8 cellular contexts compared by ENCODE assay signal in the genomic region with DNA sequence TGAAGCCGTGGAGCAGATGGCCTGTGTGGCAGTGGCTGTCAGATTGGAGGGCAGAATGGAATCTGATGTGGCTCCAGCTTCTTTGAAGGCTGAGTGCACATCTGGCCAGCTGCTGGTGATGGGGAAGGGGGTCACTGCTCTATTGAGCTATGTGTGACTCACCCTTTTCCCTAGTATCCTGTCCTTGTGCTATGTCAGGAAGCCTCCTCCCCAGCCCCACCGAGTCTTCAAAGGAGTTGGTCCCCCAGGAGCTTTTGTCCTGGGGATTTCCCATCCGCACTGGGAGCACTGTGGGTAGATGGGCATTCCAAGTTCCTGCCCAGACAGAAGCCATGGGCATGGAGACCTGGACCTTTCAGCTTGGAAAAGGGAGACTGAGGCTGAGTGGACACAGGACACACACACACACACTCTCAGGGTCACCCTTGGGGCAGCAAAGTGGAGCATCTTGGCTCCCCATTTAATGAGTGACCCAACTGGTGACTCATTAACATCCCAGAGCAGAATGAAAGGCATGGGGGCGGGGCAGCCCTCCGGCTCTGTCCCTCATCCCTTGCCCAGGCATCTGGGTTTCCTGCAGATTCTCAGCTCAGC. TPM values are rescaled to one million over a fixed set of nuclear protein-coding genes. Genes with fewer than 3 reads are reported as not detected.
DNase-seq lines count a peak whose midpoint lies in the region; ATAC-seq and TF ChIP-seq lines count a peak whose summit lies in the region.

No MANE protein-coding gene starts in this region.

- WGBS in aorta, 2 donors = 13 to 15% methylated on average over 5 of the region's 5 CpGs

- no peaks in the 10 kb centered on the region for H3K9me3 Mint-ChIP-seq in natural killer cell
- H3K9me3 Mint-ChIP-seq in natural killer cell treated with Interleukin-12 subunit alpha and Interleukin-12 subunit beta and Interleukin-15 and Interleukin-18, amount 100 ng/mL, for 72 hours = no peaks in the 10 kb centered on the region

- no peak overlapping the region for H3K9ac ChIP-seq in duodenal mucosa (ENCODE audit: low read depth in 1 of 2, low read length in 2 of 2)

- peaks cover 16 to 38% of the 10 kb centered on the region in 2 donors for H3K36me3 ChIP-seq in duodenal mucosa (ENCODE audit: control insufficient read depth in 1 of 2, insufficient read depth in 2 of 2, low read length in 2 of 2)
- H3K36me3 ChIP-seq in aorta (ENCODE audit: control insufficient read depth in 1 of 2, insufficient read depth in 2 of 2, low read length in 1 of 2) = peaks cover 0 to 15% of the 10 kb centered on the region in 2 donors

- ATAC-seq in natural killer cell (no peak), aorta (ENCODE audit: low FRiP score) (peak; percentile 34), GM19023 (IDR thresholded peaks at IDR 0.05; ENCODE audit: unreplicated experiment) (no peak), HG03432 (IDR thresholded peaks at IDR 0.05; ENCODE audit: unreplicated experiment) (no peak), GM21717 (IDR thresholded peaks at IDR 0.05; ENCODE audit: unreplicated experiment) (no peak)
- no peak for ATAC-seq in natural killer cell treated with Interleukin-12 subunit alpha and Interleukin-12 subunit beta and Interleukin-15 and Interleukin-18, amount 100 ng/mL, for 72 hours

- H3K4me3 ChIP-seq in duodenal mucosa (ENCODE audit: low read depth in 1 of 2, low read length in 2 of 2) (no peak overlapping the region), aorta (ENCODE audit: low read length in 2 of 2) (no peak overlapping the region)

- H3K9me3 ChIP-seq in duodenal mucosa (ENCODE audit: control insufficient read depth in 1 of 2, low read length in 2 of 2) = no peaks in the 10 kb centered on the region
- H3K9me3 ChIP-seq in aorta (ENCODE audit: control insufficient read depth, low read length) = no peaks in the 10 kb centered on the region

- H3K4me1 ChIP-seq in duodenal mucosa (ENCODE audit: control insufficient read depth in 1 of 2, insufficient read depth in 2 of 2, low read length in 2 of 2) = peaks cover 16 to 41% of the 10 kb centered on the region in 2 donors
- H3K4me1 ChIP-seq in aorta (ENCODE audit: control insufficient read depth in 1 of 2, insufficient read depth in 2 of 2, low read length in 2 of 2) = peaks cover 0 to 5% of the 10 kb centered on the region in 2 donors

- no peaks in the 10 kb centered on the region for H3K36me3 Mint-ChIP-seq in natural killer cell
- no peaks in the 10 kb centered on the region for H3K36me3 Mint-ChIP-seq in natural killer cell treated with Interleukin-12 subunit alpha and Interleukin-12 subunit beta and Interleukin-15 and Interleukin-18, amount 100 ng/mL, for 72 hours

- intact Hi-C loops in natural killer cell (cut with micrococcal nuclease) (no loop called here), aorta (cut with DNase I) (loop anchor here in 1 of 2 donors (2.0 kb wide), 1 partner anchor 19 kb away; no protein-coding TSS in a partner anchor)

- TF ChIP-seq CTCF in natural killer cell (IDR thresholded peaks at IDR 0.05) = no peak

- peaks cover 26 to 45% of the 10 kb centered on the region in 2 donors for H3K4me1 Mint-ChIP-seq in natural killer cell
- H3K4me1 Mint-ChIP-seq in natural killer cell treated with Interleukin-12 subunit alpha and Interleukin-12 subunit beta and Interleukin-15 and Interleukin-18, amount 100 ng/mL, for 72 hours (ENCODE audit: low read depth in 2 of 2) = peaks cover 14 to 29% of the 10 kb centered on the region in 2 donors

- DNase-seq in natural killer cell = no peak
- no peak for DNase-seq in natural killer cell treated with Interleukin-12 subunit alpha and Interleukin-12 subunit beta and Interleukin-15 and Interleukin-18, amount 100 ng/mL, for 72 hours (ENCODE audit: low spot score)
- peak; percentile 34 to 83 for DNase-seq in lung microvascular endothelial cell (ENCODE audit: low read depth in 2 of 2)
- peak; percentile 81 to 87 for DNase-seq in aorta

- no peak overlapping the region for H3K4me3 Mint-ChIP-seq in natural killer cell
- no peak overlapping the region for H3K4me3 Mint-ChIP-seq in natural killer cell treated with Interleukin-12 subunit alpha and Interleukin-12 subunit beta and Interleukin-15 and Interleukin-18, amount 100 ng/mL, for 72 hours

- peak overlapping the region; percentile 34 for H3K27ac ChIP-seq in duodenal mucosa (ENCODE audit: low read depth, low read length)
- peak overlapping the region in 1 of 2 donors; percentile 70 for H3K27ac ChIP-seq in aorta (ENCODE audit: low read depth in 1 of 2, low read length in 2 of 2)

- peak overlapping the region; percentile 26 to 64 for H3K27ac Mint-ChIP-seq in natural killer cell
- no peak overlapping the region for H3K27ac Mint-ChIP-seq in natural killer cell treated with Interleukin-12 subunit alpha and Interleukin-12 subunit beta and Interleukin-15 and Interleukin-18, amount 100 ng/mL, for 72 hours

- no peaks in the 10 kb centered on the region for H3K27me3 Mint-ChIP-seq in natural killer cell (ENCODE audit: low read depth in 2 of 2)
- no peaks in the 10 kb centered on the region for H3K27me3 Mint-ChIP-seq in natural killer cell treated with Interleukin-12 subunit alpha and Interleukin-12 subunit beta and Interleukin-15 and Interleukin-18, amount 100 ng/mL, for 72 hours

- H3K27me3 ChIP-seq in duodenal mucosa (ENCODE audit: control insufficient read depth in 1 of 2, insufficient read depth in 2 of 2, low read length in 2 of 2) (no peaks in the 10 kb centered on the region), aorta (ENCODE audit: control insufficient read depth in 1 of 2, insufficient read depth in 2 of 2, low read length in 1 of 2) (no peaks in the 10 kb centered on the region)

RNA-seq across cellular contexts. Expression of a gene that starts 3.3 kb away (rescaled TPM):
- total RNA-seq in natural killer cell = 1 to 10 TPM; 5.4 to 8.8 (median 7.2) TPM
- total RNA-seq in natural killer cell treated with Interleukin-12 subunit alpha and Interleukin-12 subunit beta and Interleukin-15 and Interleukin-18, amount 100 ng/mL, for 72 hours = 1 to 10 TPM; 4.4 to 6.4 TPM
- 211 and 279 TPM in 2 replicates for total RNA-seq in lung microvascular endothelial cell
- 100 to 1,000 TPM; 206 to 256 TPM for total RNA-seq in aorta
- polyA plus RNA-seq in aorta = 100 to 1,000 TPM in 1 of 2 donors, 10 to 100 TPM in 1; 59.4 to 112 TPM

RNA-seq across cellular contexts. Expression of a gene that starts 39.6 kb away (rescaled TPM):
- total RNA-seq in natural killer cell (10 to 100 TPM; 49.7 to 95.2 (median 60.2) TPM), lung microvascular endothelial cell (14.2 and 15.9 TPM in 2 replicates), aorta (10 to 100 TPM; 29.4 to 53.0 TPM)
- 10 to 100 TPM in 1 of 2 donors, 1 to 10 TPM in 1; 7.2 to 28.2 TPM for total RNA-seq in natural killer cell treated with Interleukin-12 subunit alpha and Interleukin-12 subunit beta and Interleukin-15 and Interleukin-18, amount 100 ng/mL, for 72 hours
- 10 to 100 TPM in 1 of 2 donors, 1 to 10 TPM in 1; 3.5 to 38.9 TPM for polyA plus RNA-seq in aorta

Comparison
In these comparisons a context has a peak if more than half of its experiments do, and no peak if none do; other contexts are left out.
1. H3K27ac Mint-ChIP-seq: peak in natural killer cell (2 of 2); none in natural killer cell treated with Interleukin-12 subunit alpha and Interleukin-12 subunit beta and Interleukin-15 and Interleukin-18, amount 100 ng/mL, for 72 hours (0 of 2).
2. DNase-seq: peak in lung microvascular endothelial cell (2 of 2) and aorta (2 of 2); none in natural killer cell (single experiment) and natural killer cell treated with Interleukin-12 subunit alpha and Interleukin-12 subunit beta and Interleukin-15 and Interleukin-18, amount 100 ng/mL, for 72 hours (single experiment).
3. RNA of a gene that starts 3.3 kb away (total RNA-seq): 211 to 279 TPM in lung microvascular endothelial cell and 206 to 256 TPM in aorta; 5.4 to 8.8 TPM in natural killer cell and 4.4 to 6.4 TPM in natural killer cell treated with Interleukin-12 subunit alpha and Interleukin-12 subunit beta and Interleukin-15 and Interleukin-18, amount 100 ng/mL, for 72 hours; every median in the first group is over 10 times any median in the second.